ENCODE assay signal across 10 cellular contexts in the genomic region with DNA sequence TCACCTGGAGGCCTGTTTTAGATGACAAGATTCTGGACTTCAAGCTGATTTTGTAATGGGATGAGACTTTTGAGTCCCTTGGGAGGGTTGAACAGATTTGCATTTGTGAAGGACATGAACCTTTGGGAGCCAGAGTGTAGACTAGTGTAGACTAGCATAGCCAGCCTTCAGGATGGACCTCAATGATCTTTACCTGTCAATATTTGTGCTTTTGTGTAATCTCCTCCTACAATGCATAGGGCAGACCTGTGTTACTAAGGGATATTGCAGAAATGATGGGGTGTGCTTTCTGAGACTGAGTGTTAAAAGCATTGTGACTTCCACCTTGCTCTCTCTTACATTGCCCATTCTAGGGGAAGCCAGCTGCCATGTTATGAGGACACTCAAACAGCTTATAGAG. TPM values are rescaled to one million over a fixed set of nuclear protein-coding genes. Genes with fewer than 3 reads are reported as not detected.
"Had no signal": no experiment of that assay in that cellular context is flagged by ENCODE, and none has a peak within 500 bp of the region (broad histone marks: within the 10 kb centered on the region; RNA-seq: fewer than 3 reads in every experiment).

No MANE protein-coding gene starts in this region.

- DNase-seq: GM23248, HFFc6, KBM-7 had no signal

- H3K4me2 ChIP-seq: KMS-11 had no signal

- H2AFZ ChIP-seq: GM23248 had no signal

- FAIRE-seq: H1, H54, HTR-8/SVneo had no signal

- H3K4me3 ChIP-seq: GM23248, HAP-1 had no signal

- H3K4me1 ChIP-seq: HAP-1 had no signal

- H3K27ac Mint-ChIP-seq: HFFc6, IgD-negative memory B cell had no signal

- H3K4me3 Mint-ChIP-seq: HFFc6, IgD-negative memory B cell had no signal

- H3K9ac ChIP-seq: GM23248, KMS-11 had no signal

- ATAC-seq: HCT116 had no signal

- H3K27me3 Mint-ChIP-seq: IgD-negative memory B cell had no signal

- H3K9me3 ChIP-seq: HAP-1 had no signal

- H3K27ac ChIP-seq: GM23248, KMS-11 had no signal

- H3K36me3 ChIP-seq: HAP-1 had no signal

RNA-seq across cellular contexts. Expression of a gene that starts 21.4 kb away (rescaled TPM):
- polyA plus RNA-seq: GM23248 had no signal

RNA-seq across cellular contexts. Expression of a gene that starts 25.3 kb away (rescaled TPM):
- polyA plus RNA-seq: IgD-negative memory B cell had no signal
